ENCODE assay signal across 8 cellular contexts in genomic region chr10:3048114-3049019, GRCh38.
DNase-seq lines count a peak whose midpoint lies in the region; ATAC-seq and TF ChIP-seq lines count a peak whose summit lies in the region.
"Had no signal": no experiment of that assay in that cellular context is flagged by ENCODE, and none has a peak within 500 bp of the region (broad histone marks: within the 10 kb centered on the region; RNA-seq: fewer than 3 reads in every experiment).

No MANE protein-coding gene starts in this region.

- CTCF ChIA-PET in HEK293 (lab: Yijun Ruan, JAX), result interaction anchor here (0.6 kb wide), 1 partner anchor 15 kb away, joined by 3 read pairs; no protein-coding TSS in a partner anchor

- H3K36me3 ChIP-seq in HEK293 (ENCODE audit: control insufficient read depth in 2 of 2, insufficient read depth in 1 of 2, low read length in 2 of 2), result no peaks in the 10 kb centered on the region
- no peaks in the 10 kb centered on the region for H3K36me3 ChIP-seq in tibial artery

- intact Hi-C loops in tibial artery (cut with DNase I; ENCODE audit: low total_unique reads), result no loop called here

- TF ChIP-seq CTCF in HEK293 (tag by site-specific recombination; IDR thresholded peaks at IDR 0.05) (no peak), astrocyte of the spinal cord (IDR thresholded peaks at IDR 0.05; ENCODE audit: low read depth, low read length) (no peak), tibial artery (IDR thresholded peaks at IDR 0.05) (no peak)

- in situ Hi-C loops in astrocyte of the spinal cord (cut with HindIII; ENCODE audit: low sequenced_read_pairs), result no loop called here

- H3K4me3 ChIP-seq in HEK293 (ENCODE audit: low read depth, low read length), result no peak overlapping the region
- no peak overlapping the region for H3K4me3 ChIP-seq in astrocyte of the spinal cord (ENCODE audit: low read depth, low read length)
- H3K4me3 ChIP-seq in tibial artery, result peak overlapping the region; percentile 10 to 24

- H3K4me1 ChIP-seq in HEK293 (ENCODE audit: control insufficient read depth, insufficient read depth, low read length) (no peaks in the 10 kb centered on the region), tibial artery (peaks cover 0 to 50% (median 34%) of the 10 kb centered on the region in 4 donors)

- POLR2A ChIA-PET in HEK293 (lab: Yijun Ruan, JAX), result no interaction called here

- peak; percentile 52 for DNase-seq in astrocyte of the spinal cord (ENCODE audit: low read depth, low spot score)
- peak; percentile 78 for DNase-seq in left kidney (ENCODE audit: low read depth, low spot score)
- peak in 1 of 2 donors; percentile 90 for DNase-seq in tibial artery
- DNase-seq in KG1 (lab: John Stamatoyannopoulos, UW), result no peak
- DNase-seq: SIG-M5 had no signal

- H3K27ac ChIP-seq in HEK293 (ENCODE audit: extremely low read depth, low read depth, low read length) (no peak overlapping the region), tibial artery (peak overlapping the region; percentile 81 to 88)

- H3K27me3 ChIP-seq in tibial artery, result no peaks in the 10 kb centered on the region

- H3K9me3 ChIP-seq in HEK293 (ENCODE audit: control insufficient read depth, insufficient read depth, low read depth, low read length), result no peaks in the 10 kb centered on the region
- no peaks in the 10 kb centered on the region for H3K9me3 ChIP-seq in tibial artery

- ATAC-seq in GM18861 (IDR thresholded peaks at IDR 0.05; ENCODE audit: unreplicated experiment) (no peak), GM18517 (IDR thresholded peaks at IDR 0.05; ENCODE audit: unreplicated experiment) (no peak)

TF ChIP-seq in HEK293, 187 proteins besides CTCF, POLR2A, EP300 and RAD21:
- TF ChIP-seq ZBTB8A (tag by site-specific recombination; IDR thresholded peaks at IDR 0.05), result peak; percentile 39; the same call in 1 of the 2 replicates
- TF ChIP-seq ZNF510 (tag by site-specific recombination; IDR thresholded peaks at IDR 0.05; ENCODE audit: insufficient replicate concordance), result no peak
- no peak for TF ChIP-seq HOXA7 (CRISPR knock-in tag; IDR thresholded peaks at IDR 0.05; ENCODE audit: borderline replicate concordance)
- no peak for TF ChIP-seq ZNF529 (tag by site-specific recombination; IDR thresholded peaks at IDR 0.05; ENCODE audit: insufficient replicate concordance)
- no peak for TF ChIP-seq ZNF221 (tag by site-specific recombination; IDR thresholded peaks at IDR 0.05; ENCODE audit: borderline replicate concordance)
- TF ChIP-seq WT1 (tag by site-specific recombination; IDR thresholded peaks at IDR 0.05), result no peak
- no peak for TF ChIP-seq ZSCAN4 (tag by site-specific recombination; IDR thresholded peaks at IDR 0.05)
- TF ChIP-seq, protein P1, sequence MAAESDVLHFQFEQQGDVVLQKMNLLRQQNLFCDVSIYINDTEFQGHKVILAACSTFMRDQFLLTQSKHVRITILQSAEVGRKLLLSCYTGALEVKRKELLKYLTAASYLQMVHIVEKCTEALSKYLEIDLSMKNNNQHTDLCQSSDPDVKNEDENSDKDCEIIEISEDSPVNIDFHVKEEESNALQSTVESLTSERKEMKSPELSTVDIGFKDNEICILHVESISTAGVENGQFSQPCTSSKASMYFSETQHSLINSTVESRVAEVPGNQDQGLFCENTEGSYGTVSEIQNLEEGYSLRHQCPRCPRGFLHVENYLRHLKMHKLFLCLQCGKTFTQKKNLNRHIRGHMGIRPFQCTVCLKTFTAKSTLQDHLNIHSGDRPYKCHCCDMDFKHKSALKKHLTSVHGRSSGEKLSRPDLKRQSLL (tag by site-specific recombination; IDR thresholded peaks at IDR 0.05), result no peak

Comparison
In these comparisons a context has a peak if more than half of its experiments do, and no peak if none do; other contexts are left out.
1. H3K4me3 ChIP-seq: peak in tibial artery (2 of 2); none in HEK293 (single experiment) and astrocyte of the spinal cord (single experiment).